1 cellular context compared by ENCODE assay signal in the genomic region with DNA sequence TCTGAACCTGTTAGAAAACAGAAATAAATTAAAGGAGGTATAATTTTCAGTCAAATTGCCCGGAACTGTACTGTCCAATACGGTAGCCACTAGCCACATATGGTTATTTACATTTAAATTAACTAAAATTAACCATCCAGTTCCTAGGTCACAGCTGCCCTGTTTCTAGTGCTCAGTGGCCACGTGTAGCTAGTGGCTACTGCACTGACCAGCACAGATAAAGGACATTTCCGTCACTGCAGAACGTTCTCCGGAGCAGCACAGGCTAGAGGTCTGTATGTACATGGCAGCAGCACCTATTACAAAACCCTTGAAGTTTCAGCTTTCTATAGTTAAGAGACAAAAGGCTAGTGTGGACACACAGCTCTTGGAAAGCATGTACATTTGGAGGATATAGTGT.
TF ChIP-seq lines count a peak whose summit lies in the region.

No MANE protein-coding gene starts in this region.

TF ChIP-seq in H1, 55 proteins besides CTCF, POLR2A, EP300 and RAD21:
- TF ChIP-seq FOSL1 (IDR thresholded peaks at IDR 0.05; ENCODE audit: insufficient read depth, low read depth, low read length) (no peak), SP4 (IDR thresholded peaks at IDR 0.05; ENCODE audit: low read length) (no peak), HDAC6 (IDR thresholded peaks at IDR 0.05; ENCODE audit: low read depth, low read length) (no peak), GTF2F1 (IDR thresholded peaks at IDR 0.05; ENCODE audit: borderline replicate concordance, low read depth, low read length) (no peak), ATF2 (IDR thresholded peaks at IDR 0.05; ENCODE audit: low read length) (no peak), BRCA1 (IDR thresholded peaks at IDR 0.05; ENCODE audit: low read depth, low read length) (no peak), CBX8 (IDR thresholded peaks at IDR 0.05; ENCODE audit: borderline replicate concordance, low read depth, low read length) (no peak), SIX5 (IDR thresholded peaks at IDR 0.05; ENCODE audit: low read depth, low read length) (no peak), CHD2 (IDR thresholded peaks at IDR 0.05; ENCODE audit: low read length) (no peak), KDM1A (IDR thresholded peaks at IDR 0.05; ENCODE audit: borderline replicate concordance, low read length) (no peak), POU5F1 (IDR thresholded peaks at IDR 0.05; ENCODE audit: low read depth, low read length) (no peak), KDM5A (IDR thresholded peaks at IDR 0.05; ENCODE audit: low read length) (no peak), SAP30 (IDR thresholded peaks at IDR 0.05; ENCODE audit: insufficient read depth, insufficient replicate concordance, low read length) (no peak), JUND (IDR thresholded peaks at IDR 0.05; ENCODE audit: low read length) (no peak), SP1 (IDR thresholded peaks at IDR 0.05; ENCODE audit: low read depth, low read length) (no peak), SP2 (IDR thresholded peaks at IDR 0.05; ENCODE audit: low read length) (no peak), ASH2L (IDR thresholded peaks at IDR 0.05; ENCODE audit: low read length) (no peak)
- TF ChIP-seq, protein P1, sequence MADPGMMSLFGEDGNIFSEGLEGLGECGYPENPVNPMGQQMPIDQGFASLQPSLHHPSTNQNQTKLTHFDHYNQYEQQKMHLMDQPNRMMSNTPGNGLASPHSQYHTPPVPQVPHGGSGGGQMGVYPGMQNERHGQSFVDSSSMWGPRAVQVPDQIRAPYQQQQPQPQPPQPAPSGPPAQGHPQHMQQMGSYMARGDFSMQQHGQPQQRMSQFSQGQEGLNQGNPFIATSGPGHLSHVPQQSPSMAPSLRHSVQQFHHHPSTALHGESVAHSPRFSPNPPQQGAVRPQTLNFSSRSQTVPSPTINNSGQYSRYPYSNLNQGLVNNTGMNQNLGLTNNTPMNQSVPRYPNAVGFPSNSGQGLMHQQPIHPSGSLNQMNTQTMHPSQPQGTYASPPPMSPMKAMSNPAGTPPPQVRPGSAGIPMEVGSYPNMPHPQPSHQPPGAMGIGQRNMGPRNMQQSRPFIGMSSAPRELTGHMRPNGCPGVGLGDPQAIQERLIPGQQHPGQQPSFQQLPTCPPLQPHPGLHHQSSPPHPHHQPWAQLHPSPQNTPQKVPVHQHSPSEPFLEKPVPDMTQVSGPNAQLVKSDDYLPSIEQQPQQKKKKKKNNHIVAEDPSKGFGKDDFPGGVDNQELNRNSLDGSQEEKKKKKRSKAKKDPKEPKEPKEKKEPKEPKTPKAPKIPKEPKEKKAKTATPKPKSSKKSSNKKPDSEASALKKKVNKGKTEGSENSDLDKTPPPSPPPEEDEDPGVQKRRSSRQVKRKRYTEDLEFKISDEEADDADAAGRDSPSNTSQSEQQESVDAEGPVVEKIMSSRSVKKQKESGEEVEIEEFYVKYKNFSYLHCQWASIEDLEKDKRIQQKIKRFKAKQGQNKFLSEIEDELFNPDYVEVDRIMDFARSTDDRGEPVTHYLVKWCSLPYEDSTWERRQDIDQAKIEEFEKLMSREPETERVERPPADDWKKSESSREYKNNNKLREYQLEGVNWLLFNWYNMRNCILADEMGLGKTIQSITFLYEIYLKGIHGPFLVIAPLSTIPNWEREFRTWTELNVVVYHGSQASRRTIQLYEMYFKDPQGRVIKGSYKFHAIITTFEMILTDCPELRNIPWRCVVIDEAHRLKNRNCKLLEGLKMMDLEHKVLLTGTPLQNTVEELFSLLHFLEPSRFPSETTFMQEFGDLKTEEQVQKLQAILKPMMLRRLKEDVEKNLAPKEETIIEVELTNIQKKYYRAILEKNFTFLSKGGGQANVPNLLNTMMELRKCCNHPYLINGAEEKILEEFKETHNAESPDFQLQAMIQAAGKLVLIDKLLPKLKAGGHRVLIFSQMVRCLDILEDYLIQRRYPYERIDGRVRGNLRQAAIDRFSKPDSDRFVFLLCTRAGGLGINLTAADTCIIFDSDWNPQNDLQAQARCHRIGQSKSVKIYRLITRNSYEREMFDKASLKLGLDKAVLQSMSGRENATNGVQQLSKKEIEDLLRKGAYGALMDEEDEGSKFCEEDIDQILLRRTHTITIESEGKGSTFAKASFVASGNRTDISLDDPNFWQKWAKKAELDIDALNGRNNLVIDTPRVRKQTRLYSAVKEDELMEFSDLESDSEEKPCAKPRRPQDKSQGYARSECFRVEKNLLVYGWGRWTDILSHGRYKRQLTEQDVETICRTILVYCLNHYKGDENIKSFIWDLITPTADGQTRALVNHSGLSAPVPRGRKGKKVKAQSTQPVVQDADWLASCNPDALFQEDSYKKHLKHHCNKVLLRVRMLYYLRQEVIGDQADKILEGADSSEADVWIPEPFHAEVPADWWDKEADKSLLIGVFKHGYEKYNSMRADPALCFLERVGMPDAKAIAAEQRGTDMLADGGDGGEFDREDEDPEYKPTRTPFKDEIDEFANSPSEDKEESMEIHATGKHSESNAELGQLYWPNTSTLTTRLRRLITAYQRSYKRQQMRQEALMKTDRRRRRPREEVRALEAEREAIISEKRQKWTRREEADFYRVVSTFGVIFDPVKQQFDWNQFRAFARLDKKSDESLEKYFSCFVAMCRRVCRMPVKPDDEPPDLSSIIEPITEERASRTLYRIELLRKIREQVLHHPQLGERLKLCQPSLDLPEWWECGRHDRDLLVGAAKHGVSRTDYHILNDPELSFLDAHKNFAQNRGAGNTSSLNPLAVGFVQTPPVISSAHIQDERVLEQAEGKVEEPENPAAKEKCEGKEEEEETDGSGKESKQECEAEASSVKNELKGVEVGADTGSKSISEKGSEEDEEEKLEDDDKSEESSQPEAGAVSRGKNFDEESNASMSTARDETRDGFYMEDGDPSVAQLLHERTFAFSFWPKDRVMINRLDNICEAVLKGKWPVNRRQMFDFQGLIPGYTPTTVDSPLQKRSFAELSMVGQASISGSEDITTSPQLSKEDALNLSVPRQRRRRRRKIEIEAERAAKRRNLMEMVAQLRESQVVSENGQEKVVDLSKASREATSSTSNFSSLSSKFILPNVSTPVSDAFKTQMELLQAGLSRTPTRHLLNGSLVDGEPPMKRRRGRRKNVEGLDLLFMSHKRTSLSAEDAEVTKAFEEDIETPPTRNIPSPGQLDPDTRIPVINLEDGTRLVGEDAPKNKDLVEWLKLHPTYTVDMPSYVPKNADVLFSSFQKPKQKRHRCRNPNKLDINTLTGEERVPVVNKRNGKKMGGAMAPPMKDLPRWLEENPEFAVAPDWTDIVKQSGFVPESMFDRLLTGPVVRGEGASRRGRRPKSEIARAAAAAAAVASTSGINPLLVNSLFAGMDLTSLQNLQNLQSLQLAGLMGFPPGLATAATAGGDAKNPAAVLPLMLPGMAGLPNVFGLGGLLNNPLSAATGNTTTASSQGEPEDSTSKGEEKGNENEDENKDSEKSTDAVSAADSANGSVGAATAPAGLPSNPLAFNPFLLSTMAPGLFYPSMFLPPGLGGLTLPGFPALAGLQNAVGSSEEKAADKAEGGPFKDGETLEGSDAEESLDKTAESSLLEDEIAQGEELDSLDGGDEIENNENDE (IDR thresholded peaks at IDR 0.05; ENCODE audit: insufficient replicate concordance, low read length), result no peak
